ENCODE assay signal across 15 cellular contexts in the genomic region with DNA sequence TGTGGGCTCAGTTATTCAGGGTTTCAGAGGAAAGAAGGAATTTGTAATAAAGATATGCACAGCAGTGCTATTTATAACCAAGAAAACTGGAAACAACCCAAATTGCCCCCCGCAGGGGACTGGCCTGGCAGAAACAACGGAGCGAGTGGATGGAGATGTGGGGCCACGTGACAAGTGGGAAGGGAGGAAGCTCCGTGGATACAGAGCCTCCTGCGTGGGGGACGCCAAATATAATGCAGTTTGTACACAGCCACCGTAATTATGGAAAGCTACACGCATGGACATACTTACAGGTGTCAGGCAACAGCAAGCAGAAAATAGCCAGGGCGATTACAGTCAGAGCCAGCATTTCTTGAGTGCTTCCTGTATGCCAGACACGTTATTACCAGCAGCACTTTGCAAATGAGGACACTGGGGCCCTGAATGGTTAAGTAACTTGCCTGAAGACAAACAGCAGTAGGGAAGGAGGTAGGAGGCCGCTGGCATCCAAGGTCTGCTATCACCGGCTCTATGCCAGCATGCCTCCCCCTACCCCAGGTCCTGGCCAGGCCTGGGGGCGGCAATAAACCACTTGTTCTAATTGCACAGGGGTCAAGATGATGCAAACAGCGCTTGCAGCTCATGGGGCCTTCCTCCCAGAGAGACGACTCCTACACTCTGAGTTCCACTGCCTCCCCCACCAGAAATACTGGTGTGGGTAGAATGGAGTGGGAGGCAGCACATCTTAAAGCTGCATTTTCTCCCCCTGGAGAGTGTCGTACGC. TPM values are rescaled to one million over a fixed set of nuclear protein-coding genes. Genes with fewer than 3 reads are reported as not detected.
DNase-seq lines count a peak whose midpoint lies in the region; ATAC-seq lines count a peak whose summit lies in the region.
"Had no signal": no experiment of that assay in that cellular context is flagged by ENCODE, and none has a peak within 500 bp of the region (broad histone marks: within the 10 kb centered on the region; RNA-seq: fewer than 3 reads in every experiment).

No MANE protein-coding gene starts in this region.

- ATAC-seq in Right ventricle myocardium superior (ENCODE audit: poor library complexity) (peak; percentile 85), GM18870 (IDR thresholded peaks at IDR 0.05; ENCODE audit: unreplicated experiment) (no peak), HG03520 (IDR thresholded peaks at IDR 0.05; ENCODE audit: unreplicated experiment) (no peak)
- ATAC-seq: stimulated activated effector memory CD8-positive, alpha-beta T cell treated with anti-CD3 and anti-CD28 coated beads, Interleukin-12 subunit alpha, Interleukin-12 subunit beta, amount 100 ng/mL, for 72 hours; T-helper 17 cell had no signal

- DNase-seq in H4 (ENCODE audit: low spot score) (peak; percentile 9), anterior cingulate cortex (lab: John Stamatoyannopoulos, UW) (peak in 35 of 58 donors; percentile 27 to 85 (median 62)), Right ventricle myocardium superior (no peak), posterior cingulate gyrus (peak in 8 of 10 donors; percentile 27 to 94 (median 68)), glomerular visceral epithelial cell (ENCODE audit: extremely low spot score) (no peak), AG08395 (ENCODE audit: low spot score) (no peak)
- DNase-seq: activated CD4-positive, CD25-positive, alpha-beta regulatory T cell treated with anti-CD3 and anti-CD28 coated beads, Interleukin-2, amount 50 U/mL, for 72 hours; activated effector memory CD4-positive, alpha-beta T cell treated with anti-CD3 and anti-CD28 coated beads, Interleukin-2, amount 50 U/mL, for 16 hours; NCI-H146; NCI-H345; SIG-M5; T-helper 17 cell had no signal

- intact Hi-C loops in Right ventricle myocardium superior (cut with DNase I) (no loop called here), posterior cingulate gyrus (cut with DNase I) (no loop called here)

RNA-seq across cellular contexts. Expression of gene CAMK2B, which starts 8.8 kb away (rescaled TPM):
- total RNA-seq in H4 (2014; rRNA removed; shearing (Covaris generic)), result 0.06 TPM in 1 of 2 replicates, not detected in the other
- 87.2 TPM for total RNA-seq in Right ventricle myocardium superior

Comparison
In these comparisons a context has a peak if more than half of its experiments do, and no peak if none do; other contexts are left out.
1. DNase-seq: peak in H4 (single experiment), anterior cingulate cortex (35 of 58) and posterior cingulate gyrus (8 of 10); none in Right ventricle myocardium superior (single experiment), glomerular visceral epithelial cell (single experiment) and AG08395 (single experiment).
2. RNA of gene CAMK2B, which starts 8.8 kb away (total RNA-seq): 87.2 TPM in Right ventricle myocardium superior (single experiment); 0.06 TPM in H4; every median in the first group is over 10 times any median in the second.